ENCODE assay signal across 9 cellular contexts in genomic region chr12:53102883-53103807, GRCh38. TPM values are rescaled to one million over a fixed set of nuclear protein-coding genes. Genes with fewer than 3 reads are reported as not detected.
A peak's percentile ranks its signal among the peaks of the same experiment; 100 is the strongest.
DNase-seq lines count a peak whose midpoint lies in the region; ATAC-seq, FAIRE-seq and TF ChIP-seq lines count a peak whose summit lies in the region.
"Had no signal": no experiment of that assay in that cellular context is flagged by ENCODE, and none has a peak within 500 bp of the region (broad histone marks: within the 10 kb centered on the region; RNA-seq: fewer than 3 reads in every experiment).

Gene SOAT2, plus strand, starts transcription at chr12:53103486. Its CDS starts 92 bp downstream, at chr12:53103578.

- peaks cover 0 to 24% (median 18%) of the 10 kb centered on the region in 4 donors for H3K4me1 ChIP-seq in sigmoid colon
- peaks cover 33% of the 10 kb centered on the region for H3K4me1 ChIP-seq in lower lobe of right lung

- H3K9me3 ChIP-seq in sigmoid colon (no peaks in the 10 kb centered on the region), lower lobe of right lung (no peaks in the 10 kb centered on the region)

- intact Hi-C loops in sigmoid colon (cut with DNase I) (no loop called here), lower lobe of right lung (cut with DNase I) (no loop called here)

- ATAC-seq in lower lobe of right lung (no peak), HG02840 (IDR thresholded peaks at IDR 0.05; ENCODE audit: low FRiP score, unreplicated experiment) (no peak), GM18520 (IDR thresholded peaks at IDR 0.05; ENCODE audit: unreplicated experiment) (no peak)

- peak; percentile 96 for FAIRE-seq in GM19239 (lab: Jason Lieb, UNC)

- TF ChIP-seq EP300 in sigmoid colon (IDR thresholded peaks at IDR 0.05), result no peak

- TF ChIP-seq POLR2A in sigmoid colon (IDR thresholded peaks at IDR 0.05), result no peak

- H3K27ac ChIP-seq in sigmoid colon (no peak within 1 kb of the TSS), lower lobe of right lung (no peak within 1 kb of the TSS)

- DNase-seq in GM19239 (ENCODE audit: insufficient read length, low spot score) (peak; percentile 64), sigmoid colon (peak; percentile 58), lower lobe of right lung (no peak), Kasumi-1 (lab: John Stamatoyannopoulos, UW) (no peak)
- DNase-seq in Jurkat, Clone E6-1 (ENCODE audit: low read depth, low spot score), result peak; percentile 85
- DNase-seq in activated gamma-delta T cell treated with anti-CD3 and anti-CD28 coated beads, Interleukin-2, amount 50 U/mL, for 16 hours (ENCODE audit: low read depth), result peak; percentile 44

- H3K27me3 ChIP-seq in sigmoid colon (no peaks in the 10 kb centered on the region), lower lobe of right lung (ENCODE audit: low read depth) (no peaks in the 10 kb centered on the region)

- peak within 1 kb of the TSS; percentile 10 for H3K4me3 ChIP-seq in Jurkat, Clone E6-1 (ENCODE audit: low read length)
- H3K4me3 ChIP-seq in sigmoid colon, result no peak within 1 kb of the TSS
- no peak within 1 kb of the TSS for H3K4me3 ChIP-seq in lower lobe of right lung

- WGBS in sigmoid colon, 2 donors, result 69 to 74% methylated on average over 23 of the region's 23 CpGs

- no peak for TF ChIP-seq CTCF in sigmoid colon (IDR thresholded peaks at IDR 0.05)
- TF ChIP-seq CTCF in lower lobe of right lung (IDR thresholded peaks at IDR 0.05), result no peak

- H3K36me3 ChIP-seq in sigmoid colon (peaks cover 0 to 8% (median 0%) of the 10 kb centered on the region in 4 donors), lower lobe of right lung (no peaks in the 10 kb centered on the region)

RNA-seq across cellular contexts. Expression of gene SOAT2, which starts in this region (rescaled TPM):
- polyA plus RNA-seq in Jurkat, Clone E6-1 (2012; ENCODE audit: insufficient read depth, insufficient read length), result 0.57 TPM
- under 1 TPM in 2 of 4 donors, not detected in 2; 0.41 to 0.55 TPM for total RNA-seq in sigmoid colon
- under 1 TPM in 1 of 3 donors, not detected in 2; 0.09 TPM for polyA plus RNA-seq in sigmoid colon
- total RNA-seq in lower lobe of right lung, result not detected
- total RNA-seq: epithelial cell of proximal tubule had no signal

Comparison
In these comparisons a context has a peak if more than half of its experiments do, and no peak if none do; other contexts are left out.
1. Peak in DNase-seq in sigmoid colon; RNA of the gene not detected or under 1 TPM.
2. DNase-seq: peak in GM19239 (single experiment), Jurkat, Clone E6-1 (single experiment) and activated gamma-delta T cell treated with anti-CD3 and anti-CD28 coated beads, Interleukin-2, amount 50 U/mL, for 16 hours (single experiment); none in lower lobe of right lung (single experiment) and Kasumi-1 (0 of 2).